ENCODE assay signal across 9 cellular contexts in genomic region chr19:17860993-17861360, GRCh38. TPM values are rescaled to one million over a fixed set of nuclear protein-coding genes. Genes with fewer than 3 reads are reported as not detected.
DNase-seq lines count a peak whose midpoint lies in the region; ATAC-seq, FAIRE-seq and TF ChIP-seq lines count a peak whose summit lies in the region.
"Had no signal": no experiment of that assay in that cellular context is flagged by ENCODE, and none has a peak within 500 bp of the region (broad histone marks: within the 10 kb centered on the region; RNA-seq: fewer than 3 reads in every experiment).

No MANE protein-coding gene starts in this region.

- peaks cover 23% of the 10 kb centered on the region for H3K4me1 Mint-ChIP-seq in activated CD4-positive, alpha-beta T cell treated with anti-CD3 and anti-CD28 coated beads, Interleukin-2, amount 10 ng/mL, durations not matched to agents 24 days and 14 days
- peaks cover 20% of the 10 kb centered on the region for H3K4me1 Mint-ChIP-seq in activated naive CD8-positive, alpha-beta T cell (ENCODE audit: low read depth)

- peak overlapping the region; percentile 85 to 96 for H3K9ac ChIP-seq in kidney (ENCODE audit: low read length in 2 of 2)

- no peak for DNase-seq in activated CD4-positive, alpha-beta T cell treated with anti-CD3 and anti-CD28 coated beads, Interleukin-2, amount 10 ng/mL, durations not matched to agents 24 days and 14 days
- DNase-seq in activated CD4-positive, alpha-beta T cell treated with anti-CD3 and anti-CD28 coated beads, Interleukin-2, amount 50 U/mL, for 48 hours, result no peak
- DNase-seq in kidney (no peak), thoracic aorta (ENCODE audit: low spot score) (no peak), NCI-H82 treated with DMSO at 0.1 percent for 48 hours (lab: John Stamatoyannopoulos, UW; ENCODE audit: unreplicated experiment) (no peak), SHP77 (lab: John Stamatoyannopoulos, UW) (no peak)

- peak overlapping the region; percentile 94 for H3K4me3 Mint-ChIP-seq in activated CD4-positive, alpha-beta T cell treated with anti-CD3 and anti-CD28 coated beads, Interleukin-2, amount 10 ng/mL, durations not matched to agents 24 days and 14 days
- peak overlapping the region; percentile 98 for H3K4me3 Mint-ChIP-seq in activated naive CD8-positive, alpha-beta T cell

- peaks cover 0 to 18% of the 10 kb centered on the region in 2 donors for H3K4me1 ChIP-seq in kidney (ENCODE audit: control insufficient read depth in 1 of 2, insufficient read depth in 1 of 2, low read depth in 1 of 2, low read length in 2 of 2)
- peaks cover 11 to 23% of the 10 kb centered on the region in 2 donors for H3K4me1 ChIP-seq in thoracic aorta (ENCODE audit: control insufficient read depth in 1 of 2, low read depth in 2 of 2)

- no peak for TF ChIP-seq CTCF in kidney (IDR thresholded peaks at IDR 0.05; ENCODE audit: borderline replicate concordance, extremely low read depth, insufficient read depth)
- TF ChIP-seq CTCF in thoracic aorta (IDR thresholded peaks at IDR 0.05), result no peak

- no peaks in the 10 kb centered on the region for H3K27me3 ChIP-seq in thoracic aorta (replicated peaks; ENCODE audit: insufficient read depth)

- H3K27ac ChIP-seq in kidney (ENCODE audit: low read depth in 2 of 2, low read length in 2 of 2), result no peak overlapping the region
- H3K27ac ChIP-seq in thoracic aorta, result no peak overlapping the region

- FAIRE-seq in kidney (lab: Jason Lieb, UNC), result no peak

- peaks cover 13 to 31% of the 10 kb centered on the region in 2 donors for H3K36me3 ChIP-seq in kidney (ENCODE audit: control insufficient read depth in 1 of 2, insufficient read depth in 2 of 2, low read length in 2 of 2)
- peaks cover 34% of the 10 kb centered on the region for H3K36me3 ChIP-seq in thoracic aorta

- intact Hi-C loops in activated CD4-positive, alpha-beta T cell treated with anti-CD3 and anti-CD28 coated beads, Interleukin-2, amount 10 ng/mL, durations not matched to agents 24 days and 14 days (cut with micrococcal nuclease), result no loop called here
- intact Hi-C loops in kidney (cut with DNase I), result no loop called here

- H3K4me3 ChIP-seq in kidney (ENCODE audit: low read length in 2 of 2) (peak overlapping the region; percentile 93 to 98), thoracic aorta (peak overlapping the region; percentile 96)

- H3K9me3 ChIP-seq in kidney (ENCODE audit: control insufficient read depth in 1 of 2, low read length in 2 of 2), result no peaks in the 10 kb centered on the region
- no peaks in the 10 kb centered on the region for H3K9me3 ChIP-seq in thoracic aorta

- H3K27me3 Mint-ChIP-seq in activated CD4-positive, alpha-beta T cell treated with anti-CD3 and anti-CD28 coated beads, Interleukin-2, amount 10 ng/mL, durations not matched to agents 24 days and 14 days, result no peaks in the 10 kb centered on the region
- H3K27me3 Mint-ChIP-seq in activated naive CD8-positive, alpha-beta T cell, result no peaks in the 10 kb centered on the region

- peak overlapping the region; percentile 98 for H3K27ac Mint-ChIP-seq in activated CD4-positive, alpha-beta T cell treated with anti-CD3 and anti-CD28 coated beads, Interleukin-2, amount 10 ng/mL, durations not matched to agents 24 days and 14 days
- H3K27ac Mint-ChIP-seq in activated naive CD8-positive, alpha-beta T cell, result peak overlapping the region; percentile 100

- H3K36me3 Mint-ChIP-seq in activated CD4-positive, alpha-beta T cell treated with anti-CD3 and anti-CD28 coated beads, Interleukin-2, amount 10 ng/mL, durations not matched to agents 24 days and 14 days (ENCODE audit: low read depth), result peaks cover 58% of the 10 kb centered on the region
- H3K36me3 Mint-ChIP-seq in activated naive CD8-positive, alpha-beta T cell, result peaks cover 20% of the 10 kb centered on the region

- H3K9me3 Mint-ChIP-seq in activated CD4-positive, alpha-beta T cell treated with anti-CD3 and anti-CD28 coated beads, Interleukin-2, amount 10 ng/mL, durations not matched to agents 24 days and 14 days, result no peaks in the 10 kb centered on the region
- no peaks in the 10 kb centered on the region for H3K9me3 Mint-ChIP-seq in activated naive CD8-positive, alpha-beta T cell (ENCODE audit: low read depth)

- no peak for ATAC-seq in thoracic aorta (ENCODE audit: insufficient number of reproducible peaks, low FRiP score, low read depth)
- ATAC-seq in GM18520 (IDR thresholded peaks at IDR 0.05; ENCODE audit: unreplicated experiment), result no peak

RNA-seq across cellular contexts. Expression of gene RPL18A, which starts 1.3 kb away (rescaled TPM):
- 2,698 and 2,718 TPM in 2 replicates for total RNA-seq in activated CD4-positive, alpha-beta T cell treated with anti-CD3 and anti-CD28 coated beads, Interleukin-2, amount 10 ng/mL, durations not matched to agents 24 days and 14 days
- total RNA-seq in kidney (1,282 TPM), thoracic aorta (100 to 1,000 TPM; 718 to 766 TPM)
- polyA plus RNA-seq in kidney (ENCODE audit: insufficient read depth, low read depth, low replicate concordance), result 1,707 TPM

RNA-seq across cellular contexts. Expression of gene SLC5A5, which starts 10.8 kb away (rescaled TPM):
- 1.1 and 1.5 TPM in 2 replicates for total RNA-seq in activated CD4-positive, alpha-beta T cell treated with anti-CD3 and anti-CD28 coated beads, Interleukin-2, amount 10 ng/mL, durations not matched to agents 24 days and 14 days
- 0.16 TPM for total RNA-seq in kidney
- polyA plus RNA-seq in kidney (ENCODE audit: insufficient read depth, low read depth, low replicate concordance), result not detected
- not detected for total RNA-seq in thoracic aorta
- total RNA-seq: subcutaneous adipose tissue had no signal

RNA-seq across cellular contexts. Expression of gene JAK3, which starts 13.2 kb away (rescaled TPM):
- 226 and 239 TPM in 2 replicates for total RNA-seq in activated CD4-positive, alpha-beta T cell treated with anti-CD3 and anti-CD28 coated beads, Interleukin-2, amount 10 ng/mL, durations not matched to agents 24 days and 14 days
- total RNA-seq in kidney, result 30.8 TPM
- 3.5 TPM for polyA plus RNA-seq in kidney (ENCODE audit: insufficient read depth, low read depth, low replicate concordance)
- total RNA-seq in thoracic aorta, result 10 to 100 TPM; 12.7 to 35.8 TPM

RNA-seq across cellular contexts. Expression of gene INSL3, which starts 39.7 kb away (rescaled TPM):
- 5.9 and 8.7 TPM in 2 replicates for total RNA-seq in activated CD4-positive, alpha-beta T cell treated with anti-CD3 and anti-CD28 coated beads, Interleukin-2, amount 10 ng/mL, durations not matched to agents 24 days and 14 days
- total RNA-seq in kidney, result not detected
- not detected for polyA plus RNA-seq in kidney (ENCODE audit: insufficient read depth, low read depth, low replicate concordance)
- not detected for total RNA-seq in thoracic aorta
- total RNA-seq: subcutaneous adipose tissue had no signal
